ENCODE assay signal across 13 cellular contexts in the genomic region with DNA sequence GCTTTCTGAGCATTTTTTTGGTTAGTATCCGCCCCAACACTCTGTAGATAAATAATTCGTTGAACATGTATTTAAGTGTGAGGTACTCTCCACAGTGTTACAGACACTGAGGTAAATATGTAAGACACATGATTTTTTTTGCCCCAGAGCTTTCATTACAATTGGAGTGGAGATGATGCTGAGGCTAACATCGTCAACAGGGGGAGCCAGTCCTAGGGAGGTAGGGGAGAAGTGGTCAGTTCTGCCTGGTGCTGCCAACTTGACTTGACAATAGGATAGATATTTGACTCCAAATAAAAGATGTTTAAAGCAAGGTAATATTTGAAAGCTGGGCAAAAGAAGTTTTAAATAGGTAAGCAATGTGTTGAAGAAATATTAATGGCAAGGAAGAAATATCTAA.
DNase-seq lines count a peak whose midpoint lies in the region; ATAC-seq and TF ChIP-seq lines count a peak whose summit lies in the region.
"Had no signal": no experiment of that assay in that cellular context is flagged by ENCODE, and none has a peak within 500 bp of the region (broad histone marks: within the 10 kb centered on the region; RNA-seq: fewer than 3 reads in every experiment).

No MANE protein-coding gene starts in this region.

- H3K36me3 ChIP-seq in gastroesophageal sphincter, result no peaks in the 10 kb centered on the region

- peaks cover 12% of the 10 kb centered on the region for H3K9me3 Mint-ChIP-seq in Calu3 (ENCODE audit: low read depth, unreplicated experiment)
- H3K9me3 Mint-ChIP-seq in natural killer cell, result peaks cover 0 to 4% of the 10 kb centered on the region in 2 donors
- H3K9me3 Mint-ChIP-seq in activated CD4-positive, alpha-beta memory T cell treated with anti-CD3 and anti-CD28 coated beads, Interleukin-2, amount 10 ng/mL, durations not matched to agents 7 days and 5 days, result no peaks in the 10 kb centered on the region

- no peak overlapping the region for H3K4me3 ChIP-seq in gastroesophageal sphincter

- WGBS in gastroesophageal sphincter (ENCODE audit: low coverage in 1 of 2), 2 donors, result 31 to 50% methylated on average over 1 to 3 of the region's 3 CpGs

- H3K27me3 Mint-ChIP-seq in Calu3 (ENCODE audit: unreplicated experiment), result no peaks in the 10 kb centered on the region
- H3K27me3 Mint-ChIP-seq in natural killer cell (ENCODE audit: low read depth in 2 of 2), result no peaks in the 10 kb centered on the region
- H3K27me3 Mint-ChIP-seq in activated CD4-positive, alpha-beta memory T cell treated with anti-CD3 and anti-CD28 coated beads, Interleukin-2, amount 10 ng/mL, durations not matched to agents 7 days and 5 days, result no peaks in the 10 kb centered on the region
- H3K27me3 Mint-ChIP-seq: naive B cell had no signal

- DNase-seq in Calu3, result peak; percentile 5
- peak; percentile 4 for DNase-seq in HEK293T (ENCODE audit: extremely low spot score)
- peak; percentile 3 for DNase-seq in RKO (ENCODE audit: low spot score)
- DNase-seq in iPS-NIHi11 (ENCODE audit: low spot score), result peak; percentile 40
- DNase-seq in natural killer cell, result no peak
- DNase-seq in T-helper 9 cell, result no peak
- no peak for DNase-seq in activated CD4-positive, alpha-beta memory T cell treated with anti-CD3 and anti-CD28 coated beads, Interleukin-2, amount 10 ng/mL, durations not matched to agents 7 days and 5 days
- DNase-seq: activated CD8-positive, alpha-beta memory T cell treated with anti-CD3 and anti-CD28 coated beads, Interleukin-2, amount 50 U/mL, for 4 hours; GOT3; naive B cell; T1000 had no signal

- H3K4me1 Mint-ChIP-seq in Calu3 (ENCODE audit: low read depth, unreplicated experiment), result no peaks in the 10 kb centered on the region
- H3K4me1 Mint-ChIP-seq in natural killer cell, result no peaks in the 10 kb centered on the region
- H3K4me1 Mint-ChIP-seq in activated CD4-positive, alpha-beta memory T cell treated with anti-CD3 and anti-CD28 coated beads, Interleukin-2, amount 10 ng/mL, durations not matched to agents 7 days and 5 days, result no peaks in the 10 kb centered on the region
- H3K4me1 Mint-ChIP-seq: naive B cell had no signal

- no TSS peak for BruUV-seq in Calu3 (replicated peaks; lab: Mats Ljungman, UMichigan)

- no peak for TF ChIP-seq POLR2A in gastroesophageal sphincter (IDR thresholded peaks at IDR 0.05)

- intact Hi-C loops in Calu3 (cut with micrococcal nuclease; ENCODE audit: unreplicated experiment) (loop anchor here (5.0 to 10.0 kb wide), 2 partner anchors 189 to 462 kb away; no protein-coding TSS in a partner anchor), natural killer cell (cut with micrococcal nuclease) (no loop called here)

- no peak overlapping the region for H3K27ac ChIP-seq in gastroesophageal sphincter

- POLR2A ChIA-PET in HEK293T (lab: Yijun Ruan, JAX), result no interaction called here
- POLR2A ChIA-PET in activated CD4-positive, alpha-beta memory T cell treated with anti-CD3 and anti-CD28 coated beads, Interleukin-2, amount 10 ng/mL, durations not matched to agents 7 days and 5 days (lab: Charles Lee), result no interaction called here

- H3K36me3 Mint-ChIP-seq in Calu3 (ENCODE audit: insufficient read depth, unreplicated experiment) (no peaks in the 10 kb centered on the region), natural killer cell (no peaks in the 10 kb centered on the region)
- no peaks in the 10 kb centered on the region for H3K36me3 Mint-ChIP-seq in activated CD4-positive, alpha-beta memory T cell treated with anti-CD3 and anti-CD28 coated beads, Interleukin-2, amount 10 ng/mL, durations not matched to agents 7 days and 5 days (ENCODE audit: low read depth)
- H3K36me3 Mint-ChIP-seq: naive B cell had no signal

- H3K4me1 ChIP-seq in gastroesophageal sphincter, result peaks cover 0 to 3% (median 0%) of the 10 kb centered on the region in 3 donors

- no peaks in the 10 kb centered on the region for H3K9me3 ChIP-seq in gastroesophageal sphincter

- H3K27me3 ChIP-seq in gastroesophageal sphincter, result no peaks in the 10 kb centered on the region

- TF ChIP-seq EP300 in gastroesophageal sphincter (IDR thresholded peaks at IDR 0.05), result no peak

- H3K4me3 Mint-ChIP-seq in Calu3 (ENCODE audit: low read depth, unreplicated experiment) (no peak overlapping the region), natural killer cell (no peak overlapping the region)
- no peak overlapping the region for H3K4me3 Mint-ChIP-seq in activated CD4-positive, alpha-beta memory T cell treated with anti-CD3 and anti-CD28 coated beads, Interleukin-2, amount 10 ng/mL, durations not matched to agents 7 days and 5 days
- H3K4me3 Mint-ChIP-seq: naive B cell had no signal

- H3K27ac Mint-ChIP-seq in Calu3 (ENCODE audit: unreplicated experiment) (no peak overlapping the region), natural killer cell (no peak overlapping the region)
- H3K27ac Mint-ChIP-seq in activated CD4-positive, alpha-beta memory T cell treated with anti-CD3 and anti-CD28 coated beads, Interleukin-2, amount 10 ng/mL, durations not matched to agents 7 days and 5 days, result no peak overlapping the region
- H3K27ac Mint-ChIP-seq: naive B cell had no signal

- TF ChIP-seq CTCF in Calu3 (IDR thresholded peaks at IDR 0.05; ENCODE audit: unreplicated experiment) (no peak), natural killer cell (IDR thresholded peaks at IDR 0.05) (no peak), gastroesophageal sphincter (IDR thresholded peaks at IDR 0.05) (no peak)

- ATAC-seq in natural killer cell (no peak), gastroesophageal sphincter (no peak)
- ATAC-seq: sciatic nerve had no signal

- CTCF ChIA-PET in Calu3 (lab: Charles Lee), result no interaction called here
- CTCF ChIA-PET in HEK293T (lab: Yijun Ruan, JAX), result interaction anchor here (1.2 kb wide), 1 partner anchor 13 kb away, joined by 3 read pairs; no protein-coding TSS in a partner anchor
- CTCF ChIA-PET in activated CD4-positive, alpha-beta memory T cell treated with anti-CD3 and anti-CD28 coated beads, Interleukin-2, amount 10 ng/mL, durations not matched to agents 7 days and 5 days (lab: Charles Lee), result no interaction called here

TF ChIP-seq in HEK293T, 16 proteins besides CTCF, POLR2A, EP300 and RAD21:
- no peak for TF ChIP-seq ARNT (IDR thresholded peaks at IDR 0.05)
- TF ChIP-seq BHLHE40 (IDR thresholded peaks at IDR 0.05; ENCODE audit: borderline replicate concordance), result no peak
- TF ChIP-seq L3MBTL2 (conservative IDR thresholded peaks at IDR 0.05), result no peak
- TF ChIP-seq NFRKB (IDR thresholded peaks at IDR 0.05), result no peak
- no peak for TF ChIP-seq ZNF384 (IDR thresholded peaks at IDR 0.05)
- no peak for TF ChIP-seq SP1 (IDR thresholded peaks at IDR 0.05)
- TF ChIP-seq FOXK2 (IDR thresholded peaks at IDR 0.05), result no peak
- no peak for TF ChIP-seq SUZ12 (IDR thresholded peaks at IDR 0.05)
- TF ChIP-seq ELF4 (IDR thresholded peaks at IDR 0.05), result no peak
- no peak for TF ChIP-seq TARDBP (IDR thresholded peaks at IDR 0.05)
- no peak for TF ChIP-seq HDGF (IDR thresholded peaks at IDR 0.05; ENCODE audit: borderline replicate concordance)

Comparison
In these comparisons a context has a peak if more than half of its experiments do, and no peak if none do; other contexts are left out.
1. DNase-seq: peak in Calu3 (single experiment), HEK293T (single experiment), RKO (single experiment) and iPS-NIHi11 (single experiment); none in natural killer cell (single experiment), T-helper 9 cell (single experiment) and activated CD4-positive, alpha-beta memory T cell treated with anti-CD3 and anti-CD28 coated beads, Interleukin-2, amount 10 ng/mL, durations not matched to agents 7 days and 5 days (single experiment).